Comparison of ENCODE assay signal across 9 cellular contexts in genomic region chr20:33668087-33668790, GRCh38. TPM values are rescaled to one million over a fixed set of nuclear protein-coding genes. Genes with fewer than 3 reads are reported as not detected.
DNase-seq lines count a peak whose midpoint lies in the region; ATAC-seq and TF ChIP-seq lines count a peak whose summit lies in the region.
"Had no signal": no experiment of that assay in that cellular context is flagged by ENCODE, and none has a peak within 500 bp of the region (broad histone marks: within the 10 kb centered on the region; RNA-seq: fewer than 3 reads in every experiment).

No MANE protein-coding gene starts in this region.

- intact Hi-C loops in CD4-positive, alpha-beta memory T cell (cut with micrococcal nuclease) = loop anchor here (1.0 kb wide), 1 partner anchor 211 kb away; no protein-coding TSS in a partner anchor
- intact Hi-C loops in posterior vena cava (cut with DNase I) = loop anchor here in 1 of 2 donors (5.0 kb wide), 1 partner anchor 64 kb away; the partner anchor contains the start of gene ZNF341

- H3K4me1 ChIP-seq in CD4-positive, alpha-beta memory T cell (ENCODE audit: insufficient read depth, low read length) = peaks cover 40% of the 10 kb centered on the region
- peaks cover 24% of the 10 kb centered on the region for H3K4me1 ChIP-seq in GM23248 (ENCODE audit: insufficient read depth)
- peaks cover 3% of the 10 kb centered on the region for H3K4me1 ChIP-seq in RWPE2 (ENCODE audit: insufficient read depth, poor library complexity, severe bottlenecking)

- peak overlapping the region; percentile 74 to 98 (median 80) for H3K4me3 Mint-ChIP-seq in CD4-positive, alpha-beta memory T cell
- H3K4me3 Mint-ChIP-seq in memory B cell = peak overlapping the region; percentile 96

- ATAC-seq in RWPE2 (ENCODE audit: low read depth) = peak; percentile 53
- ATAC-seq in memory B cell (ENCODE audit: low read depth) = peak; percentile 52
- no peak for ATAC-seq in HG03097 (IDR thresholded peaks at IDR 0.05; ENCODE audit: low FRiP score, unreplicated experiment)

- in situ Hi-C loops in GM23248 (cut with MboI) (no loop called here), brain microvascular endothelial cell (cut with HindIII; ENCODE audit: low pct_ligation_motif_present, low sequenced_read_pairs) (no loop called here)

- H3K36me3 ChIP-seq in CD4-positive, alpha-beta memory T cell (ENCODE audit: insufficient read depth, low read length) = no peaks in the 10 kb centered on the region
- H3K36me3 ChIP-seq in GM23248 (ENCODE audit: low read depth) (no peaks in the 10 kb centered on the region), RWPE2 (ENCODE audit: low read depth) (peaks cover 9% of the 10 kb centered on the region), brain microvascular endothelial cell (replicated peaks) (no peaks in the 10 kb centered on the region)

- peak overlapping the region; percentile 63 for H3K4me2 ChIP-seq in GM23248 (ENCODE audit: unreplicated experiment)

- peak; percentile 89 for TF ChIP-seq CTCF in RWPE2 (IDR thresholded peaks at IDR 0.05; ENCODE audit: poor library complexity, severe bottlenecking)
- peak; percentile 82 for TF ChIP-seq CTCF in brain microvascular endothelial cell (IDR thresholded peaks at IDR 0.05; ENCODE audit: low read depth, low read length, missing control alignments)

- no peaks in the 10 kb centered on the region for H3K27me3 ChIP-seq in CD4-positive, alpha-beta memory T cell (ENCODE audit: insufficient read depth, low read length)
- no peaks in the 10 kb centered on the region for H3K27me3 ChIP-seq in GM23248 (replicated peaks; ENCODE audit: insufficient read depth)
- no peaks in the 10 kb centered on the region for H3K27me3 ChIP-seq in RWPE2 (ENCODE audit: insufficient read depth, poor library complexity, severe bottlenecking)
- H3K27me3 ChIP-seq in brain microvascular endothelial cell (replicated peaks) = no peaks in the 10 kb centered on the region

- H3K27me3 Mint-ChIP-seq in CD4-positive, alpha-beta memory T cell = no peaks in the 10 kb centered on the region
- H3K27me3 Mint-ChIP-seq in memory B cell = no peaks in the 10 kb centered on the region

- CTCF ChIA-PET in CD4-positive, alpha-beta memory T cell (lab: Charles Lee; ENCODE audit: partially characterized antibody) = interaction anchor here (0.7 to 8.6 kb wide), 32 partner anchors 12 to 267 kb away, joined by 3 to 88 read pairs (median 4); partner anchors contain the start of genes CBFA2T2, CDK5RAP1, CHMP4B and PXMP4

- H3K79me2 ChIP-seq in GM23248 (ENCODE audit: insufficient read depth) = peaks cover 14% of the 10 kb centered on the region

- peak overlapping the region; percentile 47 for H3K4me3 ChIP-seq in CD4-positive, alpha-beta memory T cell (ENCODE audit: low read length in 2 of 2)
- H3K4me3 ChIP-seq in GM23248 = peak overlapping the region; percentile 66
- H3K4me3 ChIP-seq in RWPE2 (ENCODE audit: severe bottlenecking) = peak overlapping the region; percentile 39
- H3K4me3 ChIP-seq in brain microvascular endothelial cell (ENCODE audit: low read depth, low read length) = peak overlapping the region; percentile 57

- no peak overlapping the region for H3K9ac ChIP-seq in GM23248

- H3K9me2 ChIP-seq in GM23248 (ENCODE audit: insufficient read depth) = no peaks in the 10 kb centered on the region

- H3K9me3 ChIP-seq in CD4-positive, alpha-beta memory T cell (ENCODE audit: control insufficient read depth in 1 of 2, low read length in 2 of 2) = no peaks in the 10 kb centered on the region
- H3K9me3 ChIP-seq in GM23248 (ENCODE audit: low read depth) = no peaks in the 10 kb centered on the region
- H3K9me3 ChIP-seq in RWPE2 (ENCODE audit: severe bottlenecking) = no peaks in the 10 kb centered on the region

- 67 to 79% methylated on average over 6 to 12 of the region's 12 CpGs for WGBS in GM23248 (ENCODE audit: low coverage in 1 of 2, low lambda C conversion rate in 2 of 2, missing lambda C conversion rate in 2 of 2), 2 experiments

- peaks cover 16% of the 10 kb centered on the region for H3F3A ChIP-seq in GM23248 (ENCODE audit: insufficient read depth)

- no peaks in the 10 kb centered on the region for H3K9me3 Mint-ChIP-seq in CD4-positive, alpha-beta memory T cell
- no peaks in the 10 kb centered on the region for H3K9me3 Mint-ChIP-seq in memory B cell

- peak overlapping the region in 5 of 7 donors; percentile 46 to 89 (median 68) for H3K27ac Mint-ChIP-seq in CD4-positive, alpha-beta memory T cell
- no peak overlapping the region for H3K27ac Mint-ChIP-seq in memory B cell

- H3K4me1 Mint-ChIP-seq in CD4-positive, alpha-beta memory T cell = peaks cover 22 to 71% (median 39%) of the 10 kb centered on the region in 4 donors
- peaks cover 24% of the 10 kb centered on the region for H3K4me1 Mint-ChIP-seq in memory B cell

- no peaks in the 10 kb centered on the region for H4K20me1 ChIP-seq in GM23248 (ENCODE audit: insufficient read depth)

- H3K36me3 Mint-ChIP-seq in CD4-positive, alpha-beta memory T cell = peaks cover 0 to 3% of the 10 kb centered on the region in 2 donors
- no peaks in the 10 kb centered on the region for H3K36me3 Mint-ChIP-seq in memory B cell

- no peak overlapping the region; the same call in 1 of the 2 replicates for H2AFZ ChIP-seq in GM23248

- H3K27ac ChIP-seq in CD4-positive, alpha-beta memory T cell (ENCODE audit: low read depth, low read length) = peak overlapping the region; percentile 60
- H3K27ac ChIP-seq in GM23248 = no peak overlapping the region
- peak overlapping the region; percentile 44 for H3K27ac ChIP-seq in RWPE2 (ENCODE audit: poor library complexity, severe bottlenecking)
- H3K27ac ChIP-seq in brain microvascular endothelial cell = no peak overlapping the region

- POLR2A ChIA-PET in CD4-positive, alpha-beta memory T cell (lab: Charles Lee; ENCODE audit: partially characterized antibody) = interaction anchor here (0.6 to 9.7 kb wide), 19 partner anchors 11 to 266 kb away, joined by 3 to 122 read pairs (median 6); partner anchors contain the start of genes CBFA2T2, CDK5RAP1, PXMP4 and SNTA1

- DNase-seq in CD4-positive, alpha-beta memory T cell = peak in 1 of 5 donors; percentile 66
- DNase-seq in GM23248 (peak; percentile 85), RWPE2 (ENCODE audit: low spot score) (peak; percentile 72), brain microvascular endothelial cell (no peak), memory B cell (ENCODE audit: low spot score in 2 of 2) (no peak), posterior vena cava (ENCODE audit: low spot score) (no peak)
- peak; percentile 62 for DNase-seq in stimulated activated CD8-positive, alpha-beta memory T cell treated with anti-CD3 and anti-CD28 coated beads, Interleukin-4, amount 100 ng/mL, for 24 hours (ENCODE audit: low read depth)

RNA-seq across cellular contexts. Expression of gene ACTL10, which starts 1.5 kb away (rescaled TPM):
- total RNA-seq in CD4-positive, alpha-beta memory T cell = 1 to 10 TPM; 5.5 to 6.0 TPM
- 1 to 10 TPM; 1.7 to 5.3 TPM for polyA plus RNA-seq in CD4-positive, alpha-beta memory T cell
- total RNA-seq in GM23248 (2014; rRNA removed; shearing (Covaris generic)) = 3.2 and 3.4 TPM in 2 replicates
- polyA plus RNA-seq in GM23248 (2016; fragmentation: Nextera tagmentation; extraction: Ambion mirVana) = 1.5 and 1.7 TPM in 2 replicates
- 1 to 10 TPM; 1.2 to 1.4 TPM for total RNA-seq in posterior vena cava

RNA-seq across cellular contexts. Expression of gene NECAB3, which starts 6.0 kb away (rescaled TPM):
- total RNA-seq in CD4-positive, alpha-beta memory T cell = 10 to 100 TPM; 23.3 to 23.4 TPM
- polyA plus RNA-seq in CD4-positive, alpha-beta memory T cell = 1 to 10 TPM; 2.0 to 2.5 TPM
- 27.1 and 27.3 TPM in 2 replicates for total RNA-seq in GM23248 (2014; rRNA removed; shearing (Covaris generic))
- 11.0 and 13.4 TPM in 2 replicates for polyA plus RNA-seq in GM23248 (2016; fragmentation: Nextera tagmentation; extraction: Ambion mirVana)
- 10 to 100 TPM; 25.5 to 36.6 TPM for total RNA-seq in posterior vena cava

RNA-seq across cellular contexts. Expression of gene C20orf144, which starts 6.1 kb away (rescaled TPM):
- total RNA-seq in CD4-positive, alpha-beta memory T cell = under 1 TPM; 0.61 TPM
- polyA plus RNA-seq in CD4-positive, alpha-beta memory T cell = not detected
- total RNA-seq in GM23248 (2014; rRNA removed; shearing (Covaris generic)) = 0.63 TPM in 1 of 2 replicates, not detected in the other
- polyA plus RNA-seq in GM23248 (2016; fragmentation: Nextera tagmentation; extraction: Ambion mirVana) = 0.25 and 0.41 TPM in 2 replicates
- total RNA-seq in posterior vena cava = not detected
- total RNA-seq: renal cortical epithelial cell had no signal

RNA-seq across cellular contexts. Expression of gene E2F1, which starts 17.9 kb away (rescaled TPM):
- 1 to 10 TPM; 2.2 to 2.6 TPM for total RNA-seq in CD4-positive, alpha-beta memory T cell
- under 1 TPM; 0.46 to 0.89 TPM for polyA plus RNA-seq in CD4-positive, alpha-beta memory T cell
- total RNA-seq in GM23248 (2014; rRNA removed; shearing (Covaris generic)) = 9.0 and 12.9 TPM in 2 replicates
- polyA plus RNA-seq in GM23248 (2016; fragmentation: Nextera tagmentation; extraction: Ambion mirVana) = 4.3 and 4.9 TPM in 2 replicates
- total RNA-seq in posterior vena cava = 1 to 10 TPM; 2.0 to 2.2 TPM

RNA-seq across cellular contexts. Expression of gene PXMP4, which starts 51.9 kb away (rescaled TPM):
- 10 to 100 TPM; 15.7 to 16.3 TPM for total RNA-seq in CD4-positive, alpha-beta memory T cell
- 10 to 100 TPM in 1 of 2 donors, 1 to 10 TPM in 1; 6.3 to 16.4 TPM for polyA plus RNA-seq in CD4-positive, alpha-beta memory T cell
- total RNA-seq in GM23248 (2014; rRNA removed; shearing (Covaris generic)) = 5.9 and 14.3 TPM in 2 replicates
- 14.1 and 16.4 TPM in 2 replicates for polyA plus RNA-seq in GM23248 (2016; fragmentation: Nextera tagmentation; extraction: Ambion mirVana)
- total RNA-seq in posterior vena cava = 1 to 10 TPM; 5.2 to 9.0 TPM

Comparison
In these comparisons a context has a peak if more than half of its experiments do, and no peak if none do; other contexts are left out.
1. DNase-seq: peak in GM23248 (single experiment), RWPE2 (single experiment) and stimulated activated CD8-positive, alpha-beta memory T cell treated with anti-CD3 and anti-CD28 coated beads, Interleukin-4, amount 100 ng/mL, for 24 hours (single experiment); none in brain microvascular endothelial cell (single experiment), memory B cell (0 of 2) and posterior vena cava (single experiment).
2. H3K27ac ChIP-seq: peak in CD4-positive, alpha-beta memory T cell (single experiment) and RWPE2 (single experiment); none in GM23248 (single experiment) and brain microvascular endothelial cell (single experiment).
3. Peak in every context shown above with its lines, with median percentiles within 50 percentile points of each other: H3K4me3 ChIP-seq.